In genomic region chr1:228152918-228153258, GRCh38 we compare ENCODE assay signal across 1 cellular context.
TF ChIP-seq lines count a peak whose summit lies in the region.

No MANE protein-coding gene starts in this region.

TF ChIP-seq in WTC11, 78 proteins besides CTCF, POLR2A, EP300 and RAD21:
- no peak for TF ChIP-seq NR1H2 (CRISPR knock-in tag; IDR thresholded peaks at IDR 0.05)
- TF ChIP-seq ZNF425 (CRISPR knock-in tag; conservative IDR thresholded peaks at IDR 0.05), result no peak
- TF ChIP-seq MYBL2 (CRISPR knock-in tag; IDR thresholded peaks at IDR 0.05), result no peak
- TF ChIP-seq TP53 (CRISPR knock-in tag; IDR thresholded peaks at IDR 0.05), result no peak
- no peak for TF ChIP-seq HMGXB4 (CRISPR knock-in tag; IDR thresholded peaks at IDR 0.05)
- no peak for TF ChIP-seq ZNF138 (CRISPR knock-in tag; conservative IDR thresholded peaks at IDR 0.05)
